8 cellular contexts compared by ENCODE assay signal in the genomic region with DNA sequence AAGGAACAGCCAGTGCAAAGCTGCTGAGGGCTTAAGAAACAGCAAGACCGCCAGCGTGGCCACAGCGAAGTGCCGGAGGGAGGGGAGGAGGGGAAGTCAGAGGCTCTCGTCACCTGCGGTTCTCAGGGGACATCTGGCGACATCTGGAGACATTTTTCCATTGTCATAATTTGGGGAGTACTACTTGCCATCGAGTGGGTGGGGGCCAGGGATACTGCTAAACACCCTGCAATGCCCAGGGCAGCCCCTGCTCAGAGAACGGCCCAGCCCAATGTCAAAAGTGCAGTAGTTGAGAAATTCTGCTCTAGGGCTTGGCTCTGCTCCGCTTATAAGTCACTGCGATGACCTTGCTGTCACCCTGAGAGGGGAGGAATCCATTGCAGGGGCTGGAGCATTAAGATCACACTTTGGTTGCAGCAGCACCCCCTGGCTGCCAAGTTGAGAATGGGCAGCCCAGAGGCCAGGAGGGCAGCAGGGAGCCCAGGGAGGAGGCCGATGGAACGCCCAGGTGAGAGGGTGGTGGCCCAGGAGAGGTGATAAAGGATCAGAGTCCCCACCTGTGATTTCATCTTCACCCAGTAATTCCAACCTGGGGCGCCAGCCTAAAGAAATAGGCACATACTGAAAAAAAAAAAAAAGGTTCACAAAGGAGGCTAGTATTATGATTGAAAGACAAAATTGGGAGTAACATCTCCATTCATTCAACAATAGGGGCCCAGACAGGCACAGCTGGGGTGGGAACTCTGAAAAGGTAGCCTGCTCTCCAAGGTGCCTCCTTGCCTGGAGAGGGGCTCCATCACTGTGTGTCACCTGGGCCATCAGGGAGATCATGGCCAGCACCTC.
DNase-seq lines count a peak whose midpoint lies in the region; ATAC-seq and TF ChIP-seq lines count a peak whose summit lies in the region.

No MANE protein-coding gene starts in this region.

- no peaks in the 10 kb centered on the region for H3K9me3 Mint-ChIP-seq in GM23338

- H3K4me2 ChIP-seq in GM23338: no peak overlapping the region

- H3K36me3 ChIP-seq in GM23338 (ENCODE audit: insufficient read depth) (no peaks in the 10 kb centered on the region), SJCRH30 (no peaks in the 10 kb centered on the region), spleen (no peaks in the 10 kb centered on the region)

- H3K36me3 Mint-ChIP-seq in GM23338 (ENCODE audit: low read depth): no peaks in the 10 kb centered on the region

- DNase-seq in Caki2 (ENCODE audit: low read depth) (peak; percentile 49), GM23338 (ENCODE audit: low spot score) (peak; percentile 76), SJCRH30 (peak; percentile 52 to 68), fibroblast of villous mesenchyme (ENCODE audit: low read depth) (peak; percentile 75), spleen (no peak)

- H3K27me3 Mint-ChIP-seq in GM23338 (ENCODE audit: insufficient read depth, low read depth, poor library complexity): peaks cover 8% of the 10 kb centered on the region

- no peak overlapping the region for H3K27ac Mint-ChIP-seq in GM23338

- peaks cover 5% of the 10 kb centered on the region; the same call in 2 of the 3 replicates for H3K4me1 Mint-ChIP-seq in GM23338

- WGBS in spleen, 5 donors: 44 to 54% (median 52%) methylated on average over 13 to 14 of the region's 14 CpGs

- H3K27me3 ChIP-seq in GM23338 (ENCODE audit: insufficient read depth) (no peaks in the 10 kb centered on the region), SJCRH30 (peaks cover 52% of the 10 kb centered on the region), spleen (replicated peaks in 1 of 7) (peaks cover 0 to 34% (median 0%) of the 10 kb centered on the region in 7 donors)

- H4K20me1 ChIP-seq in GM23338 (replicated peaks; ENCODE audit: insufficient read depth): no peaks in the 10 kb centered on the region

- H3F3A ChIP-seq in GM23338 (replicated peaks; ENCODE audit: low read depth): no peaks in the 10 kb centered on the region

- no peaks in the 10 kb centered on the region for H3K79me2 ChIP-seq in GM23338 (replicated peaks; ENCODE audit: insufficient read depth)

- in situ Hi-C loops in Caki2 (cut with HindIII; ENCODE audit: low pct_unique_long_range_greater_than_20kb, low sequenced_read_pairs): no loop called here

- H3K9me3 ChIP-seq in SJCRH30 (replicated peaks): no peaks in the 10 kb centered on the region
- peaks cover 0 to 4% (median 0%) of the 10 kb centered on the region in 8 donors for H3K9me3 ChIP-seq in spleen

- intact Hi-C loops in spleen (cut with DNase I; ENCODE audit: low total_unique reads): no loop called here

- no peak overlapping the region for H3K4me3 Mint-ChIP-seq in GM23338

- H3K4me1 ChIP-seq in GM23338 (ENCODE audit: insufficient read depth): no peaks in the 10 kb centered on the region
- peaks cover 10% of the 10 kb centered on the region for H3K4me1 ChIP-seq in SJCRH30
- no peaks in the 10 kb centered on the region for H3K4me1 ChIP-seq in spleen

- no peak overlapping the region for H2AFZ ChIP-seq in GM23338

- no peaks in the 10 kb centered on the region for H3K9me2 ChIP-seq in GM23338 (ENCODE audit: insufficient read depth)

- no peak overlapping the region for H3K27ac ChIP-seq in GM23338 (ENCODE audit: low read depth)
- H3K27ac ChIP-seq in SJCRH30: no peak overlapping the region
- H3K27ac ChIP-seq in spleen: no peak overlapping the region

- TF ChIP-seq CTCF in GM23338 (conservative IDR thresholded peaks at IDR 0.05; ENCODE audit: low read depth in 2 of 2) (peak; percentile 73 to 85), fibroblast of villous mesenchyme (IDR thresholded peaks at IDR 0.05; ENCODE audit: insufficient read depth, low read depth, low read length) (peak; percentile 70), spleen (IDR thresholded peaks at IDR 0.05 in 8 of 11, conservative IDR thresholded peaks at IDR 0.05 in 3 of 11) (peak in 8 of 11 experiments; percentile 25 to 63 (median 41))

- no peak overlapping the region for H3K4me3 ChIP-seq in GM23338
- no peak overlapping the region for H3K4me3 ChIP-seq in SJCRH30
- no peak overlapping the region for H3K4me3 ChIP-seq in fibroblast of villous mesenchyme (ENCODE audit: low read depth, low read length)
- H3K4me3 ChIP-seq in spleen: no peak overlapping the region

- TF ChIP-seq POLR2A in spleen (IDR thresholded peaks at IDR 0.05): no peak

- ATAC-seq in GM23338 (peak; percentile 89), GM21528 (IDR thresholded peaks at IDR 0.05; ENCODE audit: low FRiP score, unreplicated experiment) (no peak), HG02642 (IDR thresholded peaks at IDR 0.05; ENCODE audit: poor library complexity, unreplicated experiment) (no peak), HG02885 (IDR thresholded peaks at IDR 0.05; ENCODE audit: poor library complexity, unreplicated experiment) (no peak)

TF ChIP-seq in GM23338, 12 proteins besides CTCF, POLR2A, EP300 and RAD21:
- TF ChIP-seq EZH2 (IDR thresholded peaks at IDR 0.05; ENCODE audit: low read depth, unreplicated experiment) (no peak), ETS1 (IDR thresholded peaks at IDR 0.05) (no peak), NANOG (IDR thresholded peaks at IDR 0.05; ENCODE audit: borderline replicate concordance) (no peak), CREB1 (CRISPR knock-in tag; IDR thresholded peaks at IDR 0.05; ENCODE audit: low read depth) (no peak), ZNF331 (CRISPR knock-in tag; IDR thresholded peaks at IDR 0.05; ENCODE audit: low read depth) (no peak), JUNB (IDR thresholded peaks at IDR 0.05; ENCODE audit: unreplicated experiment) (no peak), ZNF462 (CRISPR knock-in tag; IDR thresholded peaks at IDR 0.05) (no peak)
